ENCODE assay signal across 1 cellular context in the genomic region with DNA sequence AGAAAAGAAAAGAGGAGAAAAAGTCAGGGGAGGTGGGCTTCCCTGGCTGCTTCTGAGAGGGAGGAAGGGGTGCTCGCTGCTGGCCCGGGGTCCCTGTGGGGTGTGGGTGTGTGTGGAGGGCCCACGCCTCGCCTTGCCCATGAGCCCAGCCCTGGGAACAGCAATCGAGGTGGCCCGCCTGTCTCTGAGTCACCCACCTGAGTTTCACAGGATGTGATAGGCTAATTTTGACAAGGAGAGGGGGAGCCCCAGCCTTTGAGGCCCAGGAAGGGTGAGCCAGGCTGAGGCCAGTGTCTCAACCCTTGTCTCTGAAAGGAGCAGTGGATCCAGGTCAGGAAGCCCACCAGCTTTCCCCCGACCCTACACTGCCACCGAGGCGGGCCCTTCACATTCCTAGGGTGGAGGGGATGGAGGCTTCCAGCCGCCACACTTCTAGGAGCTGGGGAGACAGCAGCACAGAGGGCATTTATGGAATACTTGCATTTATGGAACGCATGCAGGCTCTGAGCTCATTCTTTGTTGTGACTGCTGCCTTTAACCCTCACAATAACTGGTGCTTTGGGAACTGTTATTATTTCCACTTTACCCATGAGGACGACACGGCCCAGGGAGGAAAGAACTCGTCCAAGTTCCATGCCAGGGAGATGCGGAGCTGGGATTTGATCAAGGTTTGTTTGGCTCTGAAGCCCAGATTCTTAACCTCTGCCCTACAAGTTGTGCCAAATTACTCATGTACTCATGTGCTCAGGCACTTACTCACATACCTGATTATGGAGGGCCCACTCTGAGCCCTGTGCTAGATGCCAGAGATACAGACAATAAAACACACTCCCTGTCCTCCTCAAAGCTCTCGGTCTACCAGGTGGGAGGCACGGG.
TF ChIP-seq lines count a peak whose summit lies in the region.

No MANE protein-coding gene starts in this region.

TF ChIP-seq in H1, 55 proteins besides CTCF, POLR2A, EP300 and RAD21 (continued from another document):
- TF ChIP-seq ATF2 (IDR thresholded peaks at IDR 0.05; ENCODE audit: low read length) = no peak
- no peak for TF ChIP-seq SIN3A (conservative IDR thresholded peaks at IDR 0.05 in 1 of 2, IDR thresholded peaks at IDR 0.05 in 1 of 2; ENCODE audit: low read depth in 1 of 2, low read length in 2 of 2)
- no peak for TF ChIP-seq RXRA (IDR thresholded peaks at IDR 0.05; ENCODE audit: insufficient read depth, low read depth, low read length)
- TF ChIP-seq MAX (IDR thresholded peaks at IDR 0.05) = no peak
- TF ChIP-seq KDM5A (IDR thresholded peaks at IDR 0.05; ENCODE audit: low read length) = no peak
- TF ChIP-seq RNF2 (IDR thresholded peaks at IDR 0.05; ENCODE audit: borderline replicate concordance, low read depth, low read length, missing control alignments, poor library complexity, severe bottlenecking) = no peak
- no peak for TF ChIP-seq RFX5 (IDR thresholded peaks at IDR 0.05; ENCODE audit: borderline replicate concordance, low read depth, low read length)
- TF ChIP-seq MAFK (IDR thresholded peaks at IDR 0.05; ENCODE audit: low read depth, low read length) = no peak
- no peak for TF ChIP-seq TEAD4 (IDR thresholded peaks at IDR 0.05; ENCODE audit: low read depth, low read length)
TF ChIP-seq in H1: peak in this region for 0.
